Comparison of ENCODE assay signal across 19 cellular contexts in the genomic region with DNA sequence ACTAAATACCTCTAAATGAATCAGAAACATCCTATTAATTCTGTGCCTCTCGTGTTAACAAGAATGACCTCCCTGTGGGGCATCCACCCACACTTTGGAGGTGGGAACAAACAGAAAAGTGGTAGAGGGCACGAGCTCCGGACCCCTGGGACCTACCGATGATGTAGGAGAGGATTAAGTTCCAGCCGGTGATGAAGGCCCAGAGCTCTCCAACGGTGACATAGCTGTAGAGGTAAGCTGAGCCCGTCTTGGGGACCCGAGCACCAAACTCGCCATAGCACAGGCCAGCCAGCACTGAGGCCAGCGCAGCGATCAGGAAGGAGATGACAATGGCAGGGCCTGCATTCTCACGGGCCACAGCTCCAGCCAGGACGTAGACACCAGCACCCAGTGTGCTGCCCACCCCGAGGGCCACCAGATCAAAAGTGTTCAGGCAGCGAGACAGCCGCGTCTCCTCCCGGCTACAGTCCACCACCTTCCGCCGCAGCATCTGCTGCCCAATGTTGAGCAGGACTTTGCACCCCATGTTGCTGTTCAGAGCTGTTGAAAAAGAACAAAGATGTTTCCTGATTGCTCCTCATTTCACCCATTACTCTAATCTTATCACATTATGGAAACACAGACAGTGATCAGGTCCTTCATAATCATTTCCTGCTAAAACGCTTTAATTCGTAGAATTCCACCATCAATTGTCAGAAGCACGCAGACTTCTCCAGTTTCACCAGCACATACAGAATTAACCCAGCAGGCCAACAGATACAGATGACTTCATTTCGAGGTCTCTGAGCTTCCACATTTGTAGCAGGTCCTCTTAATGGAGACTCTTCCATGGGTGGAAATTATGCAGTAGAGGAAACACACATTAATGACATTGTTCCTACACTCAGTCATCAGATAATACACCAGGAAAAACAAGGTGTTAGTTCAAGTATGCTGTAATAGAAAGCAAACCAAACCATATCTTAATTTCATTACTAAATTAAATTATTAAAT. TPM values are rescaled to one million over a fixed set of nuclear protein-coding genes. Genes with fewer than 3 reads are reported as not detected.
DNase-seq lines count a peak whose midpoint lies in the region; ATAC-seq lines count a peak whose summit lies in the region.
"Had no signal": no experiment of that assay in that cellular context is flagged by ENCODE, and none has a peak within 500 bp of the region (broad histone marks: within the 10 kb centered on the region; RNA-seq: fewer than 3 reads in every experiment).

No MANE protein-coding gene starts in this region.

- no peaks in the 10 kb centered on the region for H3K27me3 Mint-ChIP-seq in T-helper 2 cell treated with Interferon-gamma antibody and Interleukin-4, amounts not matched to agents 5 μg/mL and 100 μg/mL, for 36 hours (ENCODE audit: low read depth)
- H3K27me3 Mint-ChIP-seq in stimulated activated naive CD8-positive, alpha-beta T cell treated with anti-CD3 and anti-CD28 coated beads, Interleukin-15, Interleukin-2, amounts not matched to agents 100 ng/mL and 50 ng/mL, for 24 hours, result no peaks in the 10 kb centered on the region

- ATAC-seq in stimulated activated naive CD8-positive, alpha-beta T cell treated with anti-CD3 and anti-CD28 coated beads, Interleukin-15, Interleukin-2, amounts not matched to agents 100 U/mL and 50 U/mL, for 24 hours, result no peak
- ATAC-seq in stimulated activated effector memory CD8-positive, alpha-beta T cell treated with anti-CD3 and anti-CD28 coated beads, Interleukin-12 subunit alpha, Interleukin-12 subunit beta, amount 100 ng/mL, for 72 hours, result no peak
- no peak for ATAC-seq in HG02759 (IDR thresholded peaks at IDR 0.05; ENCODE audit: unreplicated experiment)
- ATAC-seq: CD8-positive, alpha-beta T cell; GM23338; HCT116; Right ventricle myocardium inferior had no signal

- no peak overlapping the region for H3K4me3 Mint-ChIP-seq in T-helper 2 cell treated with Interferon-gamma antibody and Interleukin-4, amounts not matched to agents 5 μg/mL and 100 μg/mL, for 36 hours
- H3K4me3 Mint-ChIP-seq in stimulated activated naive CD8-positive, alpha-beta T cell treated with anti-CD3 and anti-CD28 coated beads, Interleukin-15, Interleukin-2, amounts not matched to agents 100 ng/mL and 50 ng/mL, for 24 hours, result no peak overlapping the region
- no peak overlapping the region for H3K4me3 Mint-ChIP-seq in stimulated activated effector memory CD8-positive, alpha-beta T cell treated with anti-CD3 and anti-CD28 coated beads, Interleukin-12 subunit alpha, Interleukin-12 subunit beta, amount 100 ng/mL, for 72 hours
- H3K4me3 Mint-ChIP-seq: CD8-positive, alpha-beta T cell; GM23338 had no signal

- DNase-seq in T-helper 2 cell treated with Interferon-gamma antibody and Interleukin-4, amounts not matched to agents 5 μg/mL and 100 μg/mL, for 36 hours (ENCODE audit: low spot score), result no peak
- DNase-seq in T-helper 2 cell (no peak), dermis microvascular lymphatic vessel endothelial cell (ENCODE audit: low read depth in 2 of 2) (peak; percentile 39 to 84), posterior vena cava (ENCODE audit: low spot score) (no peak)
- DNase-seq in stimulated activated naive CD8-positive, alpha-beta T cell treated with anti-CD3 and anti-CD28 coated beads, Interleukin-15, Interleukin-2, amounts not matched to agents 100 U/mL and 50 U/mL, for 24 hours, result no peak
- no peak for DNase-seq in stimulated activated effector memory CD8-positive, alpha-beta T cell treated with anti-CD3 and anti-CD28 coated beads, Interleukin-12 subunit alpha, Interleukin-12 subunit beta, amount 100 ng/mL, for 72 hours (ENCODE audit: low spot score in 2 of 2)
- DNase-seq: Calu3; CD8-positive, alpha-beta T cell; DMS153; Kasumi-1; NCI-H1694 treated with DMSO at 0.1 percent for 48 hours; NCI-H2081 treated with DMSO at 0.1 percent for 48 hours; NCI-H446; NCI-H526 had no signal

- intact Hi-C loops in posterior vena cava (cut with DNase I), result no loop called here

- H3K4me1 Mint-ChIP-seq in T-helper 2 cell treated with Interferon-gamma antibody and Interleukin-4, amounts not matched to agents 5 μg/mL and 100 μg/mL, for 36 hours (ENCODE audit: low read depth), result peaks cover 8% of the 10 kb centered on the region
- H3K4me1 Mint-ChIP-seq in stimulated activated naive CD8-positive, alpha-beta T cell treated with anti-CD3 and anti-CD28 coated beads, Interleukin-15, Interleukin-2, amounts not matched to agents 100 ng/mL and 50 ng/mL, for 24 hours (ENCODE audit: low read depth), result peaks cover 20% of the 10 kb centered on the region
- peaks cover 28% of the 10 kb centered on the region for H3K4me1 Mint-ChIP-seq in stimulated activated effector memory CD8-positive, alpha-beta T cell treated with anti-CD3 and anti-CD28 coated beads, Interleukin-12 subunit alpha, Interleukin-12 subunit beta, amount 100 ng/mL, for 72 hours

- no peaks in the 10 kb centered on the region for H3K9me3 Mint-ChIP-seq in T-helper 2 cell treated with Interferon-gamma antibody and Interleukin-4, amounts not matched to agents 5 μg/mL and 100 μg/mL, for 36 hours
- no peaks in the 10 kb centered on the region for H3K9me3 Mint-ChIP-seq in stimulated activated naive CD8-positive, alpha-beta T cell treated with anti-CD3 and anti-CD28 coated beads, Interleukin-15, Interleukin-2, amounts not matched to agents 100 ng/mL and 50 ng/mL, for 24 hours
- no peaks in the 10 kb centered on the region for H3K9me3 Mint-ChIP-seq in stimulated activated effector memory CD8-positive, alpha-beta T cell treated with anti-CD3 and anti-CD28 coated beads, Interleukin-12 subunit alpha, Interleukin-12 subunit beta, amount 100 ng/mL, for 72 hours
- H3K9me3 Mint-ChIP-seq: CD8-positive, alpha-beta T cell; GM23338 had no signal

- peaks cover 34% of the 10 kb centered on the region for H3K36me3 Mint-ChIP-seq in T-helper 2 cell treated with Interferon-gamma antibody and Interleukin-4, amounts not matched to agents 5 μg/mL and 100 μg/mL, for 36 hours (ENCODE audit: low read depth)
- H3K36me3 Mint-ChIP-seq in stimulated activated naive CD8-positive, alpha-beta T cell treated with anti-CD3 and anti-CD28 coated beads, Interleukin-15, Interleukin-2, amounts not matched to agents 100 ng/mL and 50 ng/mL, for 24 hours (ENCODE audit: low read depth), result peaks cover 63% of the 10 kb centered on the region
- H3K36me3 Mint-ChIP-seq in stimulated activated effector memory CD8-positive, alpha-beta T cell treated with anti-CD3 and anti-CD28 coated beads, Interleukin-12 subunit alpha, Interleukin-12 subunit beta, amount 100 ng/mL, for 72 hours, result peaks cover 84% of the 10 kb centered on the region

- H3K27ac Mint-ChIP-seq in T-helper 2 cell treated with Interferon-gamma antibody and Interleukin-4, amounts not matched to agents 5 μg/mL and 100 μg/mL, for 36 hours, result peak overlapping the region; percentile 13
- H3K27ac Mint-ChIP-seq in stimulated activated naive CD8-positive, alpha-beta T cell treated with anti-CD3 and anti-CD28 coated beads, Interleukin-15, Interleukin-2, amounts not matched to agents 100 ng/mL and 50 ng/mL, for 24 hours, result peak overlapping the region; percentile 3
- peak overlapping the region; percentile 60 for H3K27ac Mint-ChIP-seq in stimulated activated effector memory CD8-positive, alpha-beta T cell treated with anti-CD3 and anti-CD28 coated beads, Interleukin-12 subunit alpha, Interleukin-12 subunit beta, amount 100 ng/mL, for 72 hours
- H3K27ac Mint-ChIP-seq: CD8-positive, alpha-beta T cell; GM23338 had no signal

RNA-seq across cellular contexts. Expression of gene SLC7A1, which starts 59.5 kb away (rescaled TPM):
- total RNA-seq in dermis microvascular lymphatic vessel endothelial cell, result 14.9 and 22.5 TPM in 2 replicates
- total RNA-seq in posterior vena cava, result 10 to 100 TPM; 47.7 to 63.5 TPM

Comparison
In these comparisons a context has a peak if more than half of its experiments do, and no peak if none do; other contexts are left out.
1. DNase-seq: peak in dermis microvascular lymphatic vessel endothelial cell (2 of 2); none in T-helper 2 cell treated with Interferon-gamma antibody and Interleukin-4, amounts not matched to agents 5 μg/mL and 100 μg/mL, for 36 hours (single experiment), T-helper 2 cell (0 of 5), stimulated activated naive CD8-positive, alpha-beta T cell treated with anti-CD3 and anti-CD28 coated beads, Interleukin-15, Interleukin-2, amounts not matched to agents 100 U/mL and 50 U/mL, for 24 hours (single experiment), stimulated activated effector memory CD8-positive, alpha-beta T cell treated with anti-CD3 and anti-CD28 coated beads, Interleukin-12 subunit alpha, Interleukin-12 subunit beta, amount 100 ng/mL, for 72 hours (0 of 2) and posterior vena cava (single experiment).
2. H3K27ac Mint-ChIP-seq: peak in every context shown above with its lines; median percentile 60 in stimulated activated effector memory CD8-positive, alpha-beta T cell treated with anti-CD3 and anti-CD28 coated beads, Interleukin-12 subunit alpha, Interleukin-12 subunit beta, amount 100 ng/mL, for 72 hours; 13 in T-helper 2 cell treated with Interferon-gamma antibody and Interleukin-4, amounts not matched to agents 5 μg/mL and 100 μg/mL, for 36 hours; 3 in stimulated activated naive CD8-positive, alpha-beta T cell treated with anti-CD3 and anti-CD28 coated beads, Interleukin-15, Interleukin-2, amounts not matched to agents 100 ng/mL and 50 ng/mL, for 24 hours.